ENCODE assay signal across 17 cellular contexts in genomic region chr14:44935155-44935554, GRCh38. TPM values are rescaled to one million over a fixed set of nuclear protein-coding genes. Genes with fewer than 3 reads are reported as not detected.
DNase-seq lines count a peak whose midpoint lies in the region; ATAC-seq and TF ChIP-seq lines count a peak whose summit lies in the region.
"Had no signal": no experiment of that assay in that cellular context is flagged by ENCODE, and none has a peak within 500 bp of the region (broad histone marks: within the 10 kb centered on the region; RNA-seq: fewer than 3 reads in every experiment).

No MANE protein-coding gene starts in this region.

- no peak overlapping the region for H3K4me3 ChIP-seq in CD4-positive, CD25-positive, alpha-beta regulatory T cell (ENCODE audit: low read depth, low read length)
- H3K4me3 ChIP-seq in fibroblast of mammary gland (ENCODE audit: control insufficient read depth, low read depth, low read length) = no peak overlapping the region
- H3K4me3 ChIP-seq: GM23338 had no signal

- peaks cover 32 to 58% (median 36%) of the 10 kb centered on the region in 4 donors for H3K4me1 Mint-ChIP-seq in CD4-positive, CD25-positive, alpha-beta regulatory T cell
- no peaks in the 10 kb centered on the region for H3K4me1 Mint-ChIP-seq in nephron progenitor cell
- H3K4me1 Mint-ChIP-seq: GM23338 had no signal

- no peak overlapping the region for H3K27ac ChIP-seq in CD4-positive, CD25-positive, alpha-beta regulatory T cell (ENCODE audit: insufficient read depth, low read length, poor library complexity, severe bottlenecking)
- H3K27ac ChIP-seq: C4-2B, HL-60 had no signal

- peaks cover 39% of the 10 kb centered on the region for H3K36me3 Mint-ChIP-seq in CD4-positive, CD25-positive, alpha-beta regulatory T cell
- peaks cover 49% of the 10 kb centered on the region for H3K36me3 Mint-ChIP-seq in nephron progenitor cell (ENCODE audit: low read depth)

- peaks cover 0 to 2% (median 0%) of the 10 kb centered on the region in 7 donors for H3K9me3 Mint-ChIP-seq in CD4-positive, CD25-positive, alpha-beta regulatory T cell
- peaks cover 23% of the 10 kb centered on the region for H3K9me3 Mint-ChIP-seq in nephron progenitor cell
- H3K9me3 Mint-ChIP-seq: CD4-positive, alpha-beta memory T cell; HFFc6 had no signal

- DNase-seq in CD4-positive, CD25-positive, alpha-beta regulatory T cell = no peak
- peak; percentile 3 for DNase-seq in HCEC 1CT
- peak; percentile 7 for DNase-seq in fibroblast of mammary gland (ENCODE audit: low read depth)
- DNase-seq in nephron progenitor cell = no peak
- DNase-seq in activated CD4-positive, CD25-positive, alpha-beta regulatory T cell (lab: John Stamatoyannopoulos, UW) = no peak
- no peak for DNase-seq in NCI-H2171 treated with DMSO at 0.1 percent for 48 hours (lab: John Stamatoyannopoulos, UW)
- DNase-seq: ACHN; CD4-positive, alpha-beta memory T cell; DMS153; DMS79; GDM1; HFFc6 had no signal

- ATAC-seq in CD4-positive, CD25-positive, alpha-beta regulatory T cell (ENCODE audit: low read depth in 2 of 2) = no peak
- no peak for ATAC-seq in GM18867 (IDR thresholded peaks at IDR 0.05; ENCODE audit: unreplicated experiment)
- ATAC-seq: GM23338, HCT116 had no signal

- TF ChIP-seq CTCF in fibroblast of mammary gland (conservative IDR thresholded peaks at IDR 0.05; ENCODE audit: control insufficient read depth, insufficient read depth, low read depth, low read length) = no peak
- no peak for TF ChIP-seq CTCF in nephron progenitor cell (IDR thresholded peaks at IDR 0.05)

- no peaks in the 10 kb centered on the region for H3K27me3 Mint-ChIP-seq in CD4-positive, CD25-positive, alpha-beta regulatory T cell
- no peaks in the 10 kb centered on the region for H3K27me3 Mint-ChIP-seq in nephron progenitor cell (ENCODE audit: low read depth, poor library complexity)
- H3K27me3 Mint-ChIP-seq: CD4-positive, alpha-beta memory T cell had no signal

- H3K27ac Mint-ChIP-seq in CD4-positive, CD25-positive, alpha-beta regulatory T cell = peak overlapping the region in 2 of 3 donors; percentile 47 to 53
- H3K27ac Mint-ChIP-seq in nephron progenitor cell = peak overlapping the region; percentile 87
- H3K27ac Mint-ChIP-seq: GM23338, HFFc6 had no signal

- peaks cover 32% of the 10 kb centered on the region for H3K36me3 ChIP-seq in CD4-positive, CD25-positive, alpha-beta regulatory T cell (ENCODE audit: control insufficient read depth, insufficient read depth, low read length)

- H3K27me3 ChIP-seq in CD4-positive, CD25-positive, alpha-beta regulatory T cell (ENCODE audit: control insufficient read depth, insufficient read depth, low read length) = no peaks in the 10 kb centered on the region

- H3K9me3 ChIP-seq in CD4-positive, CD25-positive, alpha-beta regulatory T cell (ENCODE audit: control insufficient read depth in 2 of 2, low read length in 2 of 2) = no peaks in the 10 kb centered on the region

- peaks cover 4% of the 10 kb centered on the region for H3K4me1 ChIP-seq in CD4-positive, CD25-positive, alpha-beta regulatory T cell (ENCODE audit: control insufficient read depth, insufficient read depth, low read length, poor library complexity, severe bottlenecking)

- H3K4me3 Mint-ChIP-seq in CD4-positive, CD25-positive, alpha-beta regulatory T cell = no peak overlapping the region
- no peak overlapping the region for H3K4me3 Mint-ChIP-seq in nephron progenitor cell
- H3K4me3 Mint-ChIP-seq: CD4-positive, alpha-beta memory T cell; GM23338; HFFc6 had no signal

RNA-seq across cellular contexts. Expression of gene KLHL28, which starts 26.6 kb away (rescaled TPM):
- 53.9 TPM for total RNA-seq in CD4-positive, CD25-positive, alpha-beta regulatory T cell
- 10 to 100 TPM; 39.9 to 50.8 (median 47.0) TPM for polyA plus RNA-seq in CD4-positive, CD25-positive, alpha-beta regulatory T cell

RNA-seq across cellular contexts. Expression of gene TOGARAM1, which starts 26.8 kb away (rescaled TPM):
- 17.2 TPM for total RNA-seq in CD4-positive, CD25-positive, alpha-beta regulatory T cell
- 10 to 100 TPM in 1 of 4 donors, 1 to 10 TPM in 3; 6.4 to 10.4 (median 8.4) TPM for polyA plus RNA-seq in CD4-positive, CD25-positive, alpha-beta regulatory T cell

Comparison
In these comparisons a context has a peak if more than half of its experiments do, and no peak if none do; other contexts are left out.
1. DNase-seq: peak in HCEC 1CT (single experiment) and fibroblast of mammary gland (single experiment); none in CD4-positive, CD25-positive, alpha-beta regulatory T cell (0 of 3), nephron progenitor cell (single experiment), activated CD4-positive, CD25-positive, alpha-beta regulatory T cell (0 of 4) and NCI-H2171 treated with DMSO at 0.1 percent for 48 hours (single experiment).